ENCODE assay signal across 18 cellular contexts in genomic region chr2:75604479-75604878, GRCh38. TPM values are rescaled to one million over a fixed set of nuclear protein-coding genes. Genes with fewer than 3 reads are reported as not detected.
DNase-seq lines count a peak whose midpoint lies in the region; ATAC-seq and TF ChIP-seq lines count a peak whose summit lies in the region.
"Had no signal": no experiment of that assay in that cellular context is flagged by ENCODE, and none has a peak within 500 bp of the region (broad histone marks: within the 10 kb centered on the region; RNA-seq: fewer than 3 reads in every experiment).

No MANE protein-coding gene starts in this region.

- no peaks in the 10 kb centered on the region for H3K27me3 Mint-ChIP-seq in osteocyte (ENCODE audit: unreplicated experiment)

- H3K27ac ChIP-seq in epithelial cell of prostate, result peak overlapping the region; percentile 66
- H3K27ac ChIP-seq: gastrocnemius medialis, right lobe of liver, upper lobe of right lung had no signal

- peak overlapping the region; percentile 66 for H3K27ac Mint-ChIP-seq in osteocyte (ENCODE audit: unreplicated experiment)
- H3K27ac Mint-ChIP-seq: activated naive CD4-positive, alpha-beta T cell treated with anti-CD3 and anti-CD28 coated beads, Interleukin-2, amount 50 U/mL, for 72 hours; brain; stimulated activated naive CD8-positive, alpha-beta T cell treated with anti-CD3 and anti-CD28 coated beads, Interleukin-15, Interleukin-2, amounts not matched to agents 100 ng/mL and 50 ng/mL, for 24 hours; T-helper 2 cell treated with Interferon-gamma antibody and Interleukin-4, amounts not matched to agents 5 μg/mL and 100 μg/mL, for 36 hours had no signal

- no peak overlapping the region for H3K4me3 Mint-ChIP-seq in osteocyte (ENCODE audit: unreplicated experiment)
- H3K4me3 Mint-ChIP-seq: brain; stimulated activated naive CD8-positive, alpha-beta T cell treated with anti-CD3 and anti-CD28 coated beads, Interleukin-15, Interleukin-2, amounts not matched to agents 100 ng/mL and 50 ng/mL, for 24 hours; T-helper 2 cell treated with Interferon-gamma antibody and Interleukin-4, amounts not matched to agents 5 μg/mL and 100 μg/mL, for 36 hours had no signal

- peak; percentile 72 for DNase-seq in ELR (ENCODE audit: low read depth)
- DNase-seq in NAMALWA (ENCODE audit: low spot score), result peak; percentile 20
- DNase-seq in epithelial cell of prostate (ENCODE audit: low read depth, low spot score), result no peak
- DNase-seq in osteocyte (ENCODE audit: extremely low spot score, unreplicated experiment), result no peak
- DNase-seq in NCI-H524 treated with DMSO at 0.1 percent for 48 hours (lab: John Stamatoyannopoulos, UW), result no peak
- no peak for DNase-seq in NCI-H1930 (lab: John Stamatoyannopoulos, UW)
- DNase-seq: activated CD8-positive, alpha-beta memory T cell treated with anti-CD3 and anti-CD28 coated beads for 24 hours; gastrocnemius medialis; left ventricle myocardium superior; NCI-H1436 treated with DMSO at 0.1 percent for 48 hours; occipital lobe; right lobe of liver; upper lobe of right lung had no signal

- no peak for ATAC-seq in GM18861 (IDR thresholded peaks at IDR 0.05; ENCODE audit: unreplicated experiment)
- ATAC-seq: activated naive CD4-positive, alpha-beta T cell treated with anti-CD3 and anti-CD28 coated beads, Interleukin-2, amount 50 U/mL, for 72 hours; gastrocnemius medialis; left ventricle myocardium superior; right lobe of liver; upper lobe of right lung had no signal

- peaks cover 84% of the 10 kb centered on the region for H3K4me1 Mint-ChIP-seq in osteocyte (ENCODE audit: unreplicated experiment)

- no peak for TF ChIP-seq CTCF in osteocyte (IDR thresholded peaks at IDR 0.05)

- no peaks in the 10 kb centered on the region for H3K9me3 Mint-ChIP-seq in osteocyte (ENCODE audit: unreplicated experiment)
- H3K9me3 Mint-ChIP-seq: activated naive CD4-positive, alpha-beta T cell treated with anti-CD3 and anti-CD28 coated beads, Interleukin-2, amount 50 U/mL, for 72 hours; stimulated activated naive CD8-positive, alpha-beta T cell treated with anti-CD3 and anti-CD28 coated beads, Interleukin-15, Interleukin-2, amounts not matched to agents 100 ng/mL and 50 ng/mL, for 24 hours; T-helper 2 cell treated with Interferon-gamma antibody and Interleukin-4, amounts not matched to agents 5 μg/mL and 100 μg/mL, for 36 hours had no signal

- no peaks in the 10 kb centered on the region for H3K36me3 Mint-ChIP-seq in osteocyte (ENCODE audit: unreplicated experiment)
- H3K36me3 Mint-ChIP-seq: activated naive CD4-positive, alpha-beta T cell treated with anti-CD3 and anti-CD28 coated beads, Interleukin-2, amount 50 U/mL, for 72 hours; brain had no signal

RNA-seq across cellular contexts. Expression of gene MRPL19, which starts 42.1 kb away (rescaled TPM):
- total RNA-seq in osteocyte, result 44.8 and 46.6 TPM in 2 replicates

RNA-seq across cellular contexts. Expression of gene EVA1A, which starts 43.7 kb away (rescaled TPM):
- 30.7 and 33.5 TPM in 2 replicates for total RNA-seq in osteocyte

Comparison
In these comparisons a context has a peak if more than half of its experiments do, and no peak if none do; other contexts are left out.
1. DNase-seq: peak in ELR (single experiment) and NAMALWA (single experiment); none in epithelial cell of prostate (single experiment), osteocyte (single experiment), NCI-H524 treated with DMSO at 0.1 percent for 48 hours (single experiment) and NCI-H1930 (0 of 2).